In the genomic region with DNA sequence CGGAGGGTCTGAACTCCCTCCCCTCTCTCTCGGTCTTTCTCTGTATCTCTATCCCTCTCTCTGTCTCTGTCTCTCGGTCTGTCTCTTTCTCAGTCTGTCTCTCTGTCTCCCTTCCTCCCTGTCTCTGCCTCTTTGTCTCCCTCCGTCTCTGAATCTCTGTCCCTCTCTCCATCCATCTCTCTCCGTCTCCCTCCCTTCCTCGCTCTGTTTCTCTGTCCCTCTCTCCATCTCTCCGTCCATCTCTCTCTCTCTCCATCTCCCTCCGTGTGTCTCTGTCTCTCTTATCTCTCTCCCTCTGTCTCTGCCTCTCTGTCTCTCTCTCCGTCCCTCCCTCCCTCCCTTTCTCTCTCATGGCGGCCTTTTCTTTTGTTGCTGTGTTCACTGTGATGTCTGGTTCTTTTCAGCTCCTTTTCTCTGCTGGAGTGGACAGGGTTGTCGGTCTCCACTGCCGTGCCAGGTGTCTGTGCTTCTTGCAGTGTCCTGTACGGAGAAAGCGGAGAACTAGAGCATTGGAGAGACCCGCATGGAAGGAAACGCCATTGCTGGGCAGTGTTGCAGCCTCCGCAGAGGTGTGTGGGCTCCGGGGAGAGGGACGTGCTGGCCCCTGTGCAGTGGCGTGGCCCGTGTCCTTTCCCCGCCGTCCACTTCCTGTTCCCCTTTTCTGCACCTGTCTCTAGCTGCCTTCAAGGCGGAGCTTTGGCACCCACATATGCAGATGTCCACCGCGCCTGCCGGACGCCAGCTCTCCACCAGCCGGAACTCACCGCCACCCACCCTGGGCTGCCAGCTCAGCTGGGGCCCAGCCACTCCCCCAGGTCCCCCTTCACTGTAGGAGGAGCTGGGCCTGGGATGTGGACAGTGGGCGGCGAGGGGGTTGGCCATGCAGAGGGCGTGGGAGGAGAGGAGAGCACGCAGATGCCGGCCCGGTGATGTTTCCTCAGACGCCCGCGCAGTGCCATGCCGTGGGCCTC, we compare ENCODE assay signal across 9 cellular contexts.
DNase-seq lines count a peak whose midpoint lies in the region; ATAC-seq and TF ChIP-seq lines count a peak whose summit lies in the region.
"Had no signal": no experiment of that assay in that cellular context is flagged by ENCODE, and none has a peak within 500 bp of the region (broad histone marks: within the 10 kb centered on the region; RNA-seq: fewer than 3 reads in every experiment).

No MANE protein-coding gene starts in this region.

- H3K36me3 Mint-ChIP-seq in activated T-cell treated with anti-CD3 and anti-CD28 coated beads, Interleukin-2, amount 50 U/mL, for 4 hours (ENCODE audit: insufficient read depth): peaks cover 18% of the 10 kb centered on the region

- no peaks in the 10 kb centered on the region for H3K9me3 ChIP-seq in suprapubic skin
- H3K9me3 ChIP-seq: body of pancreas had no signal

- TF ChIP-seq POLR2A in suprapubic skin (IDR thresholded peaks at IDR 0.05): no peak

- peaks cover 32% of the 10 kb centered on the region for H3K4me1 ChIP-seq in suprapubic skin

- WGBS in suprapubic skin: 94% methylated on average over 23 of the region's 40 CpGs

- peak overlapping the region; percentile 38 for H3K4me3 Mint-ChIP-seq in activated T-cell treated with anti-CD3 and anti-CD28 coated beads, Interleukin-2, amount 50 U/mL, for 4 hours

- ATAC-seq in activated T-cell treated with anti-CD3 and anti-CD28 coated beads, Interleukin-2, amount 50 U/mL, for 4 hours: no peak
- peak; percentile 35 for ATAC-seq in HG03571 (IDR thresholded peaks at IDR 0.05; ENCODE audit: unreplicated experiment)
- no peak for ATAC-seq in left ventricle myocardium superior
- ATAC-seq in HG02759 (IDR thresholded peaks at IDR 0.05; ENCODE audit: unreplicated experiment): no peak

- H3K9me3 Mint-ChIP-seq in activated T-cell treated with anti-CD3 and anti-CD28 coated beads, Interleukin-2, amount 50 U/mL, for 4 hours: no peaks in the 10 kb centered on the region

- intact Hi-C loops in left ventricle myocardium superior (cut with micrococcal nuclease): no loop called here

- H3K4me1 Mint-ChIP-seq in activated T-cell treated with anti-CD3 and anti-CD28 coated beads, Interleukin-2, amount 50 U/mL, for 4 hours (ENCODE audit: low read depth): peaks cover 44% of the 10 kb centered on the region

- TF ChIP-seq EP300 in suprapubic skin (IDR thresholded peaks at IDR 0.05): no peak

- no peak for DNase-seq in activated T-cell treated with anti-CD3 and anti-CD28 coated beads, Interleukin-2, amount 50 U/mL, for 4 hours
- DNase-seq in activated T-cell treated with anti-CD3 and anti-CD28 coated beads, Interleukin-2, amount 50 U/mL, for 1 hour: no peak
- peak; percentile 33 for DNase-seq in left ventricle myocardium superior
- DNase-seq in suprapubic skin (ENCODE audit: low spot score in 2 of 2): peak; percentile 68 to 77
- DNase-seq in T1000 (lab: John Stamatoyannopoulos, UW): no peak
- DNase-seq in globus pallidus (ENCODE audit: low spot score): no peak

- peaks cover 7% of the 10 kb centered on the region for H3K36me3 ChIP-seq in suprapubic skin

- peak overlapping the region; percentile 80 for H3K27ac ChIP-seq in suprapubic skin

- no peak overlapping the region for H3K4me3 ChIP-seq in suprapubic skin
- H3K4me3 ChIP-seq: body of pancreas had no signal

- no peaks in the 10 kb centered on the region for H3K27me3 ChIP-seq in suprapubic skin
- H3K27me3 ChIP-seq: body of pancreas had no signal

- H3K27me3 Mint-ChIP-seq in activated T-cell treated with anti-CD3 and anti-CD28 coated beads, Interleukin-2, amount 50 U/mL, for 4 hours (ENCODE audit: low read depth): no peaks in the 10 kb centered on the region

- TF ChIP-seq CTCF in suprapubic skin (IDR thresholded peaks at IDR 0.05): no peak

Comparison
In these comparisons a context has a peak if more than half of its experiments do, and no peak if none do; other contexts are left out.
1. DNase-seq: peak in left ventricle myocardium superior (single experiment) and suprapubic skin (2 of 2); none in activated T-cell treated with anti-CD3 and anti-CD28 coated beads, Interleukin-2, amount 50 U/mL, for 4 hours (single experiment), activated T-cell treated with anti-CD3 and anti-CD28 coated beads, Interleukin-2, amount 50 U/mL, for 1 hour (single experiment), T1000 (single experiment) and globus pallidus (single experiment).